1 cellular context compared by ENCODE assay signal in the genomic region with DNA sequence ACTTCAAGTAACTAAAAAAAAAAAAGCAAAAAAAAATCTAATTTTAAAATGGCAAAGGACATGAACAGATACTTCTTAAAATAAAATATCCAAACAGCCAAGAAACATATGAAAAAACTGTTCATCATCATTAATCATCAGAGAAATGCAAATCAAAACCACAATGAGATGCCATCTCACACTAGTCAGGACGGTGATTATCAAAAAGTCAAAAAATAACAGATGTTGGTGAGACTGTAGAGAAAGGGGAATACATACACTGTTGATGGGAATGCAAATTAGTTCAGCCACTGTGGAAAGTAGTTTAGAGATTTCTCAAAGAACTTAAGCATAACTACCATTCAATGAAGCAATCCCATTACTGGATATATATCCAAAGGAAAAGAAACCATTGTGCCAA.
TF ChIP-seq lines count a peak whose summit lies in the region.

No MANE protein-coding gene starts in this region.

TF ChIP-seq in K562, 482 proteins besides CTCF, POLR2A, EP300 and RAD21 (continued from another document):
- TF ChIP-seq, protein P1, sequence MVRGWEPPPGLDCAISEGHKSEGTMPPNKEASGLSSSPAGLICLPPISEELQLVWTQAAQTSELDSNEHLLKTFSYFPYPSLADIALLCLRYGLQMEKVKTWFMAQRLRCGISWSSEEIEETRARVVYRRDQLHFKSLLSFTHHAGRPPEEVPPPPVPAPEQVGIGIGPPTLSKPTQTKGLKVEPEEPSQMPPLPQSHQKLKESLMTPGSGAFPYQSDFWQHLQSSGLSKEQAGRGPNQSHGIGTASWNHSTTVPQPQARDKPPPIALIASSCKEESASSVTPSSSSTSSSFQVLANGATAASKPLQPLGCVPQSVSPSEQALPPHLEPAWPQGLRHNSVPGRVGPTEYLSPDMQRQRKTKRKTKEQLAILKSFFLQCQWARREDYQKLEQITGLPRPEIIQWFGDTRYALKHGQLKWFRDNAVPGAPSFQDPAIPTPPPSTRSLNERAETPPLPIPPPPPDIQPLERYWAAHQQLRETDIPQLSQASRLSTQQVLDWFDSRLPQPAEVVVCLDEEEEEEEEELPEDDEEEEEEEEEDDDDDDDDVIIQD (CRISPR knock-in tag; IDR thresholded peaks at IDR 0.05): no peak
- no peak for TF ChIP-seq E2F5 (CRISPR knock-in tag; IDR thresholded peaks at IDR 0.05)
